18 cellular contexts compared by ENCODE assay signal in the genomic region with DNA sequence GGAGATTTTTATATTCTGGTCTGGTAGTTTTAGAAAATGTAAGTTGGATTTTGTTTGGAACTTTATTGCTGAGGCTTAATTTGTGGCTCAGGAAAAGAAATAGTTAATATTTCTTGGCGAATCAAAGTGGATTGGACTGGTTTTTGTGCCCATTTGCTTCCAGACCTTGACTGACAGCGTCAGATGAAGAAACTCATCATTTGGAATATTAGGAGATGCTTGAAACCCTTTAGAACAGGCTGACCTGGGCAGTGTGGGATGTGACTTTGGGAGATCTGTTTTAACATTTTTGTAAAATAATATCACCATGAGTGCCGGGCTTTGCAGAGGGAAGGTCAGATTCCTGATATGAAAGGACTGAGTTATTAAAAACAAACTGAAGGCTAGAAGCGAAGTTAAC.
DNase-seq lines count a peak whose midpoint lies in the region; ATAC-seq and TF ChIP-seq lines count a peak whose summit lies in the region.
"Had no signal": no experiment of that assay in that cellular context is flagged by ENCODE, and none has a peak within 500 bp of the region (broad histone marks: within the 10 kb centered on the region; RNA-seq: fewer than 3 reads in every experiment).

No MANE protein-coding gene starts in this region.

- POLR2A ChIA-PET in PC-3 (lab: Charles Lee; ENCODE audit: unreplicated experiment) = no interaction called here

- H3K4me1 Mint-ChIP-seq in activated T-cell treated with anti-CD3 and anti-CD28 coated beads, Interleukin-2, amount 50 U/mL, for 24 hours (ENCODE audit: low read depth) = peaks cover 65% of the 10 kb centered on the region
- H3K4me1 Mint-ChIP-seq in osteocyte (ENCODE audit: unreplicated experiment) = peaks cover 53% of the 10 kb centered on the region

- no peak overlapping the region for H3K4me3 Mint-ChIP-seq in activated T-cell treated with anti-CD3 and anti-CD28 coated beads, Interleukin-2, amount 50 U/mL, for 24 hours
- H3K4me3 Mint-ChIP-seq in osteocyte (ENCODE audit: unreplicated experiment) = no peak overlapping the region
- H3K4me3 Mint-ChIP-seq: CD14-positive monocyte had no signal

- TF ChIP-seq POLR2A in thyroid gland (IDR thresholded peaks at IDR 0.05) = no peak

- peak overlapping the region; percentile 27 for H3K27ac Mint-ChIP-seq in activated T-cell treated with anti-CD3 and anti-CD28 coated beads, Interleukin-2, amount 50 U/mL, for 24 hours
- H3K27ac Mint-ChIP-seq in osteocyte (ENCODE audit: unreplicated experiment) = no peak overlapping the region

- H2AFZ ChIP-seq in PC-3 (ENCODE audit: low read length) = no peak overlapping the region
- no peak overlapping the region for H2AFZ ChIP-seq in fibroblast of lung (ENCODE audit: low read length)

- CTCF ChIA-PET in PC-3 (lab: Charles Lee) = no interaction called here

- no peaks in the 10 kb centered on the region for H3K9me3 ChIP-seq in PC-3 (ENCODE audit: low read length)
- H3K9me3 ChIP-seq in fibroblast of lung (ENCODE audit: control insufficient read depth, insufficient read depth, low read depth, low read length) = no peaks in the 10 kb centered on the region
- no peaks in the 10 kb centered on the region for H3K9me3 ChIP-seq in thyroid gland
- H3K9me3 ChIP-seq: A549 had no signal

- no peak for ATAC-seq in PC-3
- no peak for ATAC-seq in HG03196 (IDR thresholded peaks at IDR 0.05; ENCODE audit: unreplicated experiment)
- ATAC-seq in GM19463 (IDR thresholded peaks at IDR 0.05; ENCODE audit: unreplicated experiment) = no peak
- ATAC-seq: A549 had no signal

- H3K27ac ChIP-seq in PC-3 (ENCODE audit: low read length) (peak overlapping the region; percentile 93), fibroblast of lung (ENCODE audit: insufficient read depth, low read length) (peak overlapping the region; percentile 53), thyroid gland (peak overlapping the region in 2 of 3 donors; percentile 39 to 63)
- H3K27ac ChIP-seq: HL-60 had no signal

- intact Hi-C loops in PC-3 (cut with micrococcal nuclease) (no loop called here), thyroid gland (cut with DNase I) (no loop called here)

- H3K27me3 Mint-ChIP-seq in activated T-cell treated with anti-CD3 and anti-CD28 coated beads, Interleukin-2, amount 50 U/mL, for 24 hours = no peaks in the 10 kb centered on the region
- no peaks in the 10 kb centered on the region for H3K27me3 Mint-ChIP-seq in osteocyte (ENCODE audit: unreplicated experiment)

- H3K9ac ChIP-seq in PC-3 (ENCODE audit: low read length) (no peak overlapping the region), fibroblast of lung (ENCODE audit: insufficient read depth, low read length) (no peak overlapping the region)

- H3K4me1 ChIP-seq in PC-3 (ENCODE audit: insufficient read depth, low read length) = peaks cover 51% of the 10 kb centered on the region
- peaks cover 82% of the 10 kb centered on the region for H3K4me1 ChIP-seq in fibroblast of lung (ENCODE audit: control insufficient read depth, extremely low read depth, insufficient read depth, low read length)
- peaks cover 35 to 38% of the 10 kb centered on the region in 2 donors for H3K4me1 ChIP-seq in thyroid gland

- no TSS peak for BruUV-seq in PC-3 (replicated peaks; lab: Mats Ljungman, UMichigan)

- no peaks in the 10 kb centered on the region; the same call in 1 of the 2 replicates for H4K20me1 ChIP-seq in PC-3 (ENCODE audit: low read length)
- no peaks in the 10 kb centered on the region for H4K20me1 ChIP-seq in fibroblast of lung (ENCODE audit: control insufficient read depth, extremely low read depth, insufficient read depth, low read length)

- DNase-seq in activated T-cell treated with anti-CD3 and anti-CD28 coated beads, Interleukin-2, amount 50 U/mL, for 24 hours = no peak
- DNase-seq in activated T-cell treated with anti-CD3 and anti-CD28 coated beads, Interleukin-2, amount 50 U/mL, for 1 hour = no peak
- no peak for DNase-seq in PC-3
- no peak for DNase-seq in fibroblast of lung (ENCODE audit: low read depth in 2 of 2)
- no peak for DNase-seq in thyroid gland
- DNase-seq in osteocyte (ENCODE audit: extremely low spot score, unreplicated experiment) = no peak
- DNase-seq: DMS79, KBM-7, NCI-H1092, NCI-H1694, NCI-H345, NCI-H526 treated with DMSO at 0.1 percent for 48 hours, OCI-M1 had no signal

- H3K79me2 ChIP-seq in PC-3 (ENCODE audit: low read length) (peaks cover 63% of the 10 kb centered on the region), fibroblast of lung (ENCODE audit: control insufficient read depth, insufficient read depth, low read length) (peaks cover 82% of the 10 kb centered on the region)

- no peaks in the 10 kb centered on the region for H3K9me2 ChIP-seq in PC-3 (replicated peaks; ENCODE audit: low read length)

- peaks cover 89% of the 10 kb centered on the region for H3K36me3 Mint-ChIP-seq in activated T-cell treated with anti-CD3 and anti-CD28 coated beads, Interleukin-2, amount 50 U/mL, for 24 hours (ENCODE audit: low read depth)
- peaks cover 62% of the 10 kb centered on the region for H3K36me3 Mint-ChIP-seq in osteocyte (ENCODE audit: unreplicated experiment)

- no peak overlapping the region for H3K4me2 ChIP-seq in PC-3 (ENCODE audit: low read length)
- H3K4me2 ChIP-seq in fibroblast of lung (ENCODE audit: extremely low read depth, insufficient read depth, low read length) = no peak overlapping the region
- H3K4me2 ChIP-seq: A549 had no signal

- no peak overlapping the region for H3K4me3 ChIP-seq in PC-3 (ENCODE audit: low read length)
- no peak overlapping the region for H3K4me3 ChIP-seq in fibroblast of lung (replicated peaks in 1 of 4; ENCODE audit: control extremely low read depth in 1 of 4, insufficient read depth in 1 of 4, low read depth in 3 of 4, low read length in 4 of 4)
- H3K4me3 ChIP-seq in thyroid gland (replicated peaks in 1 of 3) = no peak overlapping the region
- H3K4me3 ChIP-seq: A549 had no signal

- TF ChIP-seq CTCF in PC-3 (conservative IDR thresholded peaks at IDR 0.05; ENCODE audit: low read depth, low read length) = no peak
- TF ChIP-seq CTCF in fibroblast of lung (conservative IDR thresholded peaks at IDR 0.05 in 1 of 2, IDR thresholded peaks at IDR 0.05 in 1 of 2; ENCODE audit: low read depth in 1 of 2, low read length in 2 of 2) = no peak
- TF ChIP-seq CTCF in thyroid gland (IDR thresholded peaks at IDR 0.05) = no peak
- TF ChIP-seq CTCF in osteocyte (IDR thresholded peaks at IDR 0.05) = no peak

- H3K27me3 ChIP-seq in PC-3 (ENCODE audit: low read length) (no peaks in the 10 kb centered on the region), fibroblast of lung (ENCODE audit: control insufficient read depth, insufficient read depth, low read length) (no peaks in the 10 kb centered on the region), thyroid gland (no peaks in the 10 kb centered on the region)

- no peaks in the 10 kb centered on the region for H3K9me3 Mint-ChIP-seq in activated T-cell treated with anti-CD3 and anti-CD28 coated beads, Interleukin-2, amount 50 U/mL, for 24 hours
- H3K9me3 Mint-ChIP-seq in osteocyte (ENCODE audit: unreplicated experiment) = no peaks in the 10 kb centered on the region

- H3F3A ChIP-seq in PC-3 (ENCODE audit: low read length, unreplicated experiment) = peaks cover 11% of the 10 kb centered on the region

- peaks cover 77% of the 10 kb centered on the region for H3K36me3 ChIP-seq in PC-3 (ENCODE audit: low read depth, low read length)
- peaks cover 62% of the 10 kb centered on the region for H3K36me3 ChIP-seq in fibroblast of lung (ENCODE audit: control insufficient read depth, insufficient read depth, low read length)
- H3K36me3 ChIP-seq in thyroid gland = peaks cover 10 to 24% of the 10 kb centered on the region in 2 donors

- 38 to 61% methylated on average over 4 of the region's 4 CpGs for WGBS in thyroid gland, 2 donors
